In the genomic region with DNA sequence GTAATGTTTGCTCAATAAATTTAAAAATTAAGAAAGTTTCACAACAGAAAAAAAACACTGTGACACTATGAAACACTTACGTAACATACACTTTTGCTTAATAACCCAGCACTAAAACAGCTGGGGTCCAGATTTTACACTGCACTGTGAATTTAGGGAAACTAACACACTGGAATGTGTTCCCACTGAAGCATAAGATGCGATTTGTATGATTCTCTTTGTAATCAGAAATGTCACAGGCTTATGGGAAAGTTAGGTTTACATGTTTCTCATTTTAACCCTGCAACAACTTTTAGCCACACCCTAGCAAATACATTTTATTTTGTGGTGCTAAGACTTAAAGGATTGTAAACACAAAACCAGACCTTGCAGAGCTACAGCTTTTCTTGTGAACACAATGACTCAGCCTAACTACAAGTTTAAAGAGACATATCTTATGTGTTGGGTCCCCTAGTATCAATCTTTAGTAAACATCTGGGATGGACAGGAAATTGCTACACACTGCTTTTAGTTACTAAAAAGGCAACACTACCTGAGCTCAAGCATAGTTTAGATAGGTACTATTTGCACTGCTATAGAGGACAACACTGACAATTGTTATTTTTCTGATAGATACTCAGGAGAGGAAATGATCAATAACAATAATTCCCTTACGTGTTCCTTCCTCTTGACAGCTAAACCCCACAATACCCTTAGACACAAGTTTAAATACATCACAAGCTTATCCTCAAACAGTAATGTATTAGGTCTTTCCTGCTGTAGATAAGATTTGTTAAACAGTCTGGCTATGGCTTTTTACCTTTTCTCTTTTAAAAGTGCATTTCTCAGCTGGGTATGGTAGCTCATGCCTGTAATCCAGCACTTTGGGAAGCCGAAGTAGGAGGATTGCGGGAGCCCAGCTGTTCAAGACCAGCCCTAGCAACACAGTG, we compare ENCODE assay signal across 1 cellular context.
TF ChIP-seq lines count a peak whose summit lies in the region.

No MANE protein-coding gene starts in this region.

TF ChIP-seq in HepG2, 621 proteins besides CTCF, POLR2A, EP300 and RAD21 (continued from another document and continues in another):
- no peak for TF ChIP-seq ZBTB40 (IDR thresholded peaks at IDR 0.05)
- no peak for TF ChIP-seq ZBTB40 (CRISPR knock-in tag; IDR thresholded peaks at IDR 0.05)
- TF ChIP-seq ZSCAN30 (CRISPR knock-in tag; IDR thresholded peaks at IDR 0.05): no peak
- TF ChIP-seq HNRNPUL1 (IDR thresholded peaks at IDR 0.05; ENCODE audit: low read depth, low read length): 0 out of 2 replicates have a peak, but pooled peaks have one; percentile 21
- TF ChIP-seq KDM5A (IDR thresholded peaks at IDR 0.05; ENCODE audit: borderline replicate concordance, low read length): no peak
- TF ChIP-seq, protein P1, sequence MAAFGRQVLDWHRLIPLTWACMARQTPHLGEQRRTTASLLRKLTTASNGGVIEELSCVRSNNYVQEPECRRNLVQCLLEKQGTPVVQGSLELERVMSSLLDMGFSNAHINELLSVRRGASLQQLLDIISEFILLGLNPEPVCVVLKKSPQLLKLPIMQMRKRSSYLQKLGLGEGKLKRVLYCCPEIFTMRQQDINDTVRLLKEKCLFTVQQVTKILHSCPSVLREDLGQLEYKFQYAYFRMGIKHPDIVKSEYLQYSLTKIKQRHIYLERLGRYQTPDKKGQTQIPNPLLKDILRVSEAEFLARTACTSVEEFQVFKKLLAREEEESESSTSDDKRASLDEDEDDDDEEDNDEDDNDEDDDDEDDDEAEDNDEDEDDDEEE (CRISPR knock-in tag; IDR thresholded peaks at IDR 0.05): no peak
- TF ChIP-seq SRSF1 (optimal IDR thresholded peaks at IDR 0.05; ENCODE audit: low read depth, low read length): no peak
- no peak for TF ChIP-seq ZNF180 (CRISPR knock-in tag; IDR thresholded peaks at IDR 0.05; ENCODE audit: borderline replicate concordance, low read depth)
- TF ChIP-seq ZBTB1 (CRISPR knock-in tag; IDR thresholded peaks at IDR 0.05; ENCODE audit: borderline replicate concordance): no peak
- TF ChIP-seq THYN1 (CRISPR knock-in tag; IDR thresholded peaks at IDR 0.05; ENCODE audit: borderline replicate concordance, low read depth): no peak
- no peak for TF ChIP-seq FOXM1 (CRISPR knock-in tag; IDR thresholded peaks at IDR 0.05)
- TF ChIP-seq ZNF354B (CRISPR knock-in tag; IDR thresholded peaks at IDR 0.05): no peak
- TF ChIP-seq, protein P2, sequence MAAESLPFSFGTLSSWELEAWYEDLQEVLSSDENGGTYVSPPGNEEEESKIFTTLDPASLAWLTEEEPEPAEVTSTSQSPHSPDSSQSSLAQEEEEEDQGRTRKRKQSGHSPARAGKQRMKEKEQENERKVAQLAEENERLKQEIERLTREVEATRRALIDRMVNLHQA (CRISPR knock-in tag; IDR thresholded peaks at IDR 0.05): no peak
- TF ChIP-seq ZNF782 (CRISPR knock-in tag; IDR thresholded peaks at IDR 0.05; ENCODE audit: borderline replicate concordance): no peak
- TF ChIP-seq ATF3 (CRISPR knock-in tag; IDR thresholded peaks at IDR 0.05): peak; percentile 88
- TF ChIP-seq ZNF839 (CRISPR knock-in tag; IDR thresholded peaks at IDR 0.05; ENCODE audit: borderline replicate concordance): no peak
- peak; percentile 69 for TF ChIP-seq MED8 (CRISPR knock-in tag; IDR thresholded peaks at IDR 0.05; ENCODE audit: insufficient replicate concordance)
- TF ChIP-seq ZNF841 (CRISPR knock-in tag; IDR thresholded peaks at IDR 0.05; ENCODE audit: borderline replicate concordance): no peak
- TF ChIP-seq TSC22D2 (CRISPR knock-in tag; IDR thresholded peaks at IDR 0.05; ENCODE audit: borderline replicate concordance): peak; percentile 29; the same call in 1 of the 2 replicates
- no peak for TF ChIP-seq ZNF121 (CRISPR knock-in tag; IDR thresholded peaks at IDR 0.05)
- 0 out of 2 replicates have a peak, but pooled peaks have one; percentile 56 for TF ChIP-seq TMF1 (CRISPR knock-in tag; IDR thresholded peaks at IDR 0.05; ENCODE audit: low read depth)
- peak; percentile 96 for TF ChIP-seq TBX2 (CRISPR knock-in tag; IDR thresholded peaks at IDR 0.05; ENCODE audit: borderline replicate concordance)
- TF ChIP-seq THAP8 (CRISPR knock-in tag; IDR thresholded peaks at IDR 0.05; ENCODE audit: borderline replicate concordance): no peak
- TF ChIP-seq KMT2B (CRISPR knock-in tag; IDR thresholded peaks at IDR 0.05): peak; percentile 22; the same call in 1 of the 2 replicates
- no peak; the same call in 1 of the 2 replicates for TF ChIP-seq LCORL (IDR thresholded peaks at IDR 0.05)
- TF ChIP-seq LCORL (CRISPR knock-in tag; IDR thresholded peaks at IDR 0.05): peak; percentile 61
- TF ChIP-seq RFX1 (IDR thresholded peaks at IDR 0.05): no peak
- no peak for TF ChIP-seq ZNF816 (CRISPR knock-in tag; IDR thresholded peaks at IDR 0.05; ENCODE audit: borderline replicate concordance)
- peak; percentile 56; the same call in 1 of the 2 replicates for TF ChIP-seq KLF9 (CRISPR knock-in tag; IDR thresholded peaks at IDR 0.05; ENCODE audit: low read depth)
- TF ChIP-seq, protein P3, sequence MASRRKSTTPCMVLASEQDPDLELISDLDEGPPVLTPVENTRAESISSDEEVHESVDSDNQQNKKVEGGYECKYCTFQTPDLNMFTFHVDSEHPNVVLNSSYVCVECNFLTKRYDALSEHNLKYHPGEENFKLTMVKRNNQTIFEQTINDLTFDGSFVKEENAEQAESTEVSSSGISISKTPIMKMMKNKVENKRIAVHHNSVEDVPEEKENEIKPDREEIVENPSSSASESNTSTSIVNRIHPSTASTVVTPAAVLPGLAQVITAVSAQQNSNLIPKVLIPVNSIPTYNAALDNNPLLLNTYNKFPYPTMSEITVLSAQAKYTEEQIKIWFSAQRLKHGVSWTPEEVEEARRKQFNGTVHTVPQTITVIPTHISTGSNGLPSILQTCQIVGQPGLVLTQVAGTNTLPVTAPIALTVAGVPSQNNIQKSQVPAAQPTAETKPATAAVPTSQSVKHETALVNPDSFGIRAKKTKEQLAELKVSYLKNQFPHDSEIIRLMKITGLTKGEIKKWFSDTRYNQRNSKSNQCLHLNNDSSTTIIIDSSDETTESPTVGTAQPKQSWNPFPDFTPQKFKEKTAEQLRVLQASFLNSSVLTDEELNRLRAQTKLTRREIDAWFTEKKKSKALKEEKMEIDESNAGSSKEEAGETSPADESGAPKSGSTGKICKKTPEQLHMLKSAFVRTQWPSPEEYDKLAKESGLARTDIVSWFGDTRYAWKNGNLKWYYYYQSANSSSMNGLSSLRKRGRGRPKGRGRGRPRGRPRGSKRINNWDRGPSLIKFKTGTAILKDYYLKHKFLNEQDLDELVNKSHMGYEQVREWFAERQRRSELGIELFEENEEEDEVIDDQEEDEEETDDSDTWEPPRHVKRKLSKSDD (CRISPR knock-in tag; IDR thresholded peaks at IDR 0.05; ENCODE audit: low read depth): no peak
- TF ChIP-seq ZNF713 (CRISPR knock-in tag; IDR thresholded peaks at IDR 0.05): no peak
- peak; percentile 92 for TF ChIP-seq TARDBP (CRISPR knock-in tag; IDR thresholded peaks at IDR 0.05)
- TF ChIP-seq NFRKB (IDR thresholded peaks at IDR 0.05): no peak
- no peak for TF ChIP-seq TCF12 (IDR thresholded peaks at IDR 0.05)
- peak; percentile 87; the same call in 1 of the 2 replicates for TF ChIP-seq TCF12 (CRISPR knock-in tag; IDR thresholded peaks at IDR 0.05)
- peak; percentile 48; the same call in 1 of the 2 replicates for TF ChIP-seq FOXA1 (IDR thresholded peaks at IDR 0.05)
- TF ChIP-seq FOXA1 (CRISPR knock-in tag; IDR thresholded peaks at IDR 0.05): peak; percentile 94
- TF ChIP-seq ZNF670 (CRISPR knock-in tag; IDR thresholded peaks at IDR 0.05; ENCODE audit: borderline replicate concordance): no peak
- TF ChIP-seq ZNF720 (CRISPR knock-in tag; IDR thresholded peaks at IDR 0.05): no peak
- TF ChIP-seq, protein P4, sequence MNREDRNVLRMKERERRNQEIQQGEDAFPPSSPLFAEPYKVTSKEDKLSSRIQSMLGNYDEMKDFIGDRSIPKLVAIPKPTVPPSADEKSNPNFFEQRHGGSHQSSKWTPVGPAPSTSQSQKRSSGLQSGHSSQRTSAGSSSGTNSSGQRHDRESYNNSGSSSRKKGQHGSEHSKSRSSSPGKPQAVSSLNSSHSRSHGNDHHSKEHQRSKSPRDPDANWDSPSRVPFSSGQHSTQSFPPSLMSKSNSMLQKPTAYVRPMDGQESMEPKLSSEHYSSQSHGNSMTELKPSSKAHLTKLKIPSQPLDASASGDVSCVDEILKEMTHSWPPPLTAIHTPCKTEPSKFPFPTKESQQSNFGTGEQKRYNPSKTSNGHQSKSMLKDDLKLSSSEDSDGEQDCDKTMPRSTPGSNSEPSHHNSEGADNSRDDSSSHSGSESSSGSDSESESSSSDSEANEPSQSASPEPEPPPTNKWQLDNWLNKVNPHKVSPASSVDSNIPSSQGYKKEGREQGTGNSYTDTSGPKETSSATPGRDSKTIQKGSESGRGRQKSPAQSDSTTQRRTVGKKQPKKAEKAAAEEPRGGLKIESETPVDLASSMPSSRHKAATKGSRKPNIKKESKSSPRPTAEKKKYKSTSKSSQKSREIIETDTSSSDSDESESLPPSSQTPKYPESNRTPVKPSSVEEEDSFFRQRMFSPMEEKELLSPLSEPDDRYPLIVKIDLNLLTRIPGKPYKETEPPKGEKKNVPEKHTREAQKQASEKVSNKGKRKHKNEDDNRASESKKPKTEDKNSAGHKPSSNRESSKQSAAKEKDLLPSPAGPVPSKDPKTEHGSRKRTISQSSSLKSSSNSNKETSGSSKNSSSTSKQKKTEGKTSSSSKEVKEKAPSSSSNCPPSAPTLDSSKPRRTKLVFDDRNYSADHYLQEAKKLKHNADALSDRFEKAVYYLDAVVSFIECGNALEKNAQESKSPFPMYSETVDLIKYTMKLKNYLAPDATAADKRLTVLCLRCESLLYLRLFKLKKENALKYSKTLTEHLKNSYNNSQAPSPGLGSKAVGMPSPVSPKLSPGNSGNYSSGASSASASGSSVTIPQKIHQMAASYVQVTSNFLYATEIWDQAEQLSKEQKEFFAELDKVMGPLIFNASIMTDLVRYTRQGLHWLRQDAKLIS (CRISPR knock-in tag; IDR thresholded peaks at IDR 0.05): peak; percentile 87
- no peak for TF ChIP-seq ZFAT (CRISPR knock-in tag; conservative IDR thresholded peaks at IDR 0.05)
- peak; percentile 65 for TF ChIP-seq DMAP1 (CRISPR knock-in tag; IDR thresholded peaks at IDR 0.05)
- TF ChIP-seq JUN (CRISPR knock-in tag; IDR thresholded peaks at IDR 0.05): peak; percentile 88
